In genomic region chr1:178091986-178092745, GRCh38 we compare ENCODE assay signal across 11 cellular contexts. TPM values are rescaled to one million over a fixed set of nuclear protein-coding genes. Genes with fewer than 3 reads are reported as not detected.
DNase-seq lines count a peak whose midpoint lies in the region; ATAC-seq and TF ChIP-seq lines count a peak whose summit lies in the region.
"Had no signal": no experiment of that assay in that cellular context is flagged by ENCODE, and none has a peak within 500 bp of the region (broad histone marks: within the 10 kb centered on the region; RNA-seq: fewer than 3 reads in every experiment).

No MANE protein-coding gene starts in this region.

- H3K4me3 ChIP-seq in ACC112 (ENCODE audit: low read depth, low read length), result peak overlapping the region; percentile 96
- H3K4me3 ChIP-seq in left lung, result no peak overlapping the region

- H3K27me3 ChIP-seq in ACC112 (ENCODE audit: insufficient read depth, low read length) (no peaks in the 10 kb centered on the region), left lung (peaks cover 0 to 20% of the 10 kb centered on the region in 2 donors)
- H3K27me3 ChIP-seq: adrenal gland had no signal

- H3K27me3 Mint-ChIP-seq in HFFc6 (ENCODE audit: insufficient read depth), result no peaks in the 10 kb centered on the region
- H3K27me3 Mint-ChIP-seq in brain, result peaks cover 10% of the 10 kb centered on the region

- TF ChIP-seq CTCF in HFFc6 (IDR thresholded peaks at IDR 0.05) (no peak), brain (conservative IDR thresholded peaks at IDR 0.05) (no peak), left lung (IDR thresholded peaks at IDR 0.05) (no peak)

- H3K27ac ChIP-seq in ACC112 (ENCODE audit: low read depth, low read length) (peak overlapping the region; percentile 61), left lung (no peak overlapping the region)

- no peak for ATAC-seq in HG03139 (IDR thresholded peaks at IDR 0.05; ENCODE audit: unreplicated experiment)
- no peak for ATAC-seq in left lung
- ATAC-seq: activated CD8-positive, alpha-beta T cell treated with anti-CD3 and anti-CD28 coated beads for 36 hours had no signal

- peaks cover 45% of the 10 kb centered on the region for H3K4me1 Mint-ChIP-seq in HFFc6 (ENCODE audit: low read depth)
- peaks cover 43% of the 10 kb centered on the region for H3K4me1 Mint-ChIP-seq in brain

- H3K4me3 Mint-ChIP-seq in HFFc6 (peak overlapping the region; percentile 91), brain (peak overlapping the region; percentile 89 to 92 (median 90))

- H3K9me3 Mint-ChIP-seq in HFFc6 (no peaks in the 10 kb centered on the region), brain (no peaks in the 10 kb centered on the region)

- no peaks in the 10 kb centered on the region for H3K9me3 ChIP-seq in left lung
- H3K9me3 ChIP-seq: adrenal gland had no signal

- DNase-seq in HFFc6 (peak; percentile 67), kidney tubule cell (ENCODE audit: low spot score) (peak; percentile 21), glomerular visceral epithelial cell (ENCODE audit: extremely low spot score) (no peak), NCI-H524 treated with DMSO at 0.1 percent for 48 hours (lab: John Stamatoyannopoulos, UW) (no peak), left lung (no peak)
- DNase-seq: activated CD8-positive, alpha-beta T cell treated with anti-CD3 and anti-CD28 coated beads for 36 hours; Kasumi-1 had no signal

- H3K27ac Mint-ChIP-seq in HFFc6 (peak overlapping the region; percentile 83), brain (peak overlapping the region; percentile 93 to 96 (median 95))
- H3K27ac Mint-ChIP-seq: activated CD8-positive, alpha-beta T cell treated with anti-CD3 and anti-CD28 coated beads for 36 hours had no signal

- peaks cover 38% of the 10 kb centered on the region for H3K79me2 ChIP-seq in ACC112 (ENCODE audit: control insufficient read depth, insufficient read depth, low read length, unreplicated experiment)

- H3K36me3 Mint-ChIP-seq in HFFc6 (ENCODE audit: low read depth) (peaks cover 27% of the 10 kb centered on the region), brain (peaks cover 4% of the 10 kb centered on the region)

- H2AFZ ChIP-seq in ACC112 (ENCODE audit: low read length, unreplicated experiment), result no peak overlapping the region

- H3K4me1 ChIP-seq in ACC112 (ENCODE audit: control insufficient read depth, insufficient read depth, low read length, unreplicated experiment) (peaks cover 19% of the 10 kb centered on the region), left lung (peaks cover 4 to 6% of the 10 kb centered on the region in 2 donors)

- intact Hi-C loops in left lung (cut with DNase I), result no loop called here

- H3K36me3 ChIP-seq in ACC112 (ENCODE audit: insufficient read depth, low read length) (no peaks in the 10 kb centered on the region), left lung (no peaks in the 10 kb centered on the region)
- H3K36me3 ChIP-seq: adrenal gland had no signal

RNA-seq across cellular contexts. Expression of gene RASAL2, which starts 1.7 kb away (rescaled TPM):
- total RNA-seq in HFFc6 (2021; fragmentation: NEBNext Ultra II Directional; extraction: Animal tissue kit (Norgen Biotek cat#: 25700)), result 10 to 100 TPM; 21.2 to 30.7 (median 24.4) TPM
- 4.0 TPM for polyA plus RNA-seq in brain (ENCODE audit: insufficient read depth, low read depth, low replicate concordance)
- total RNA-seq in left lung, result 10 to 100 TPM; 27.5 to 30.2 TPM
- total RNA-seq: activated CD8-positive, alpha-beta T cell treated with anti-CD3 and anti-CD28 coated beads for 36 hours had no signal

Comparison
In these comparisons a context has a peak if more than half of its experiments do, and no peak if none do; other contexts are left out.
1. DNase-seq: peak in HFFc6 (single experiment) and kidney tubule cell (single experiment); none in glomerular visceral epithelial cell (single experiment), NCI-H524 treated with DMSO at 0.1 percent for 48 hours (single experiment) and left lung (0 of 2).